ENCODE assay signal across 1 cellular context in the genomic region with DNA sequence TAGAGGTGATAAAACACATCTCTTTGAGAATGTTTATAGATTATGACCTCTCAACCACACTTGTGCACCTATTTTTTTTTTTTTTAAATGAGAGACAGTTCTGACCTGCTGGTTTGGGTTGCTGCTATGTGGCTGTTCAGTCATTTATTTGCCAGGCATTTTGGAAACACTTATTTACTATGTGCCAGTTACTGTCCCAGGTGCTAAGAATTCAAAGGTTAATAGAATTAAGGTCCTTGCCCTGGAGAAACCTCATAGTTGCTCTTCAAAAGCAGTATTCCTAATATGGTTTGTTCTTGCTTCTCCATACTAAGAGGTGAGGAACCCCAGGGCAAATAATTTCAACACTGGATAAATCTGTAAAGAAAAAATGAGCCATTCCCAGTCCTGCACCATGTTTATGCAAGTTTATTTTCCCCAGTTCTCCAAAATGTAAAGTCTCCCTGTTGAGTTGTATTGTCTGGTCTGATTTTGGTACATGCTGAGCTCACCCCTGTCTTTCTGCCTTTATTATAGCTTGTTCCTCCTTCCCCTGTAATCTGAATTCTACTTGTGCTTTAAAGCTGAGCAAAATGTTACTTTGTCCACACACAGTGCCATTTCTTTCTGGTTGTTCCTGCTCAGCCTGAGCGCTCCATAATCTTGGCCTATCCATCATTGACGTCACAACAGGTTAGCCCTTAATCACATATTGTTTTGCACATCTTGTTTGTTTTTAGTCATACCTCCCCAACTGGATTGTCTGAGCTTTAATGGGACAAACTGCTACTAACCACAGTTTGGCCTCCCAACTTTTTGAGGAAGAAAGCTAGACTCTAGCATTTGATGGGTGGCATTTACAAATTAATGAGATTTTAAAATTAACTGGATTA.
TF ChIP-seq lines count a peak whose summit lies in the region.

No MANE protein-coding gene starts in this region.

TF ChIP-seq in Ishikawa, 13 proteins besides CTCF, POLR2A, EP300 and RAD21 (continued from another document):
- TF ChIP-seq, protein P1, sequence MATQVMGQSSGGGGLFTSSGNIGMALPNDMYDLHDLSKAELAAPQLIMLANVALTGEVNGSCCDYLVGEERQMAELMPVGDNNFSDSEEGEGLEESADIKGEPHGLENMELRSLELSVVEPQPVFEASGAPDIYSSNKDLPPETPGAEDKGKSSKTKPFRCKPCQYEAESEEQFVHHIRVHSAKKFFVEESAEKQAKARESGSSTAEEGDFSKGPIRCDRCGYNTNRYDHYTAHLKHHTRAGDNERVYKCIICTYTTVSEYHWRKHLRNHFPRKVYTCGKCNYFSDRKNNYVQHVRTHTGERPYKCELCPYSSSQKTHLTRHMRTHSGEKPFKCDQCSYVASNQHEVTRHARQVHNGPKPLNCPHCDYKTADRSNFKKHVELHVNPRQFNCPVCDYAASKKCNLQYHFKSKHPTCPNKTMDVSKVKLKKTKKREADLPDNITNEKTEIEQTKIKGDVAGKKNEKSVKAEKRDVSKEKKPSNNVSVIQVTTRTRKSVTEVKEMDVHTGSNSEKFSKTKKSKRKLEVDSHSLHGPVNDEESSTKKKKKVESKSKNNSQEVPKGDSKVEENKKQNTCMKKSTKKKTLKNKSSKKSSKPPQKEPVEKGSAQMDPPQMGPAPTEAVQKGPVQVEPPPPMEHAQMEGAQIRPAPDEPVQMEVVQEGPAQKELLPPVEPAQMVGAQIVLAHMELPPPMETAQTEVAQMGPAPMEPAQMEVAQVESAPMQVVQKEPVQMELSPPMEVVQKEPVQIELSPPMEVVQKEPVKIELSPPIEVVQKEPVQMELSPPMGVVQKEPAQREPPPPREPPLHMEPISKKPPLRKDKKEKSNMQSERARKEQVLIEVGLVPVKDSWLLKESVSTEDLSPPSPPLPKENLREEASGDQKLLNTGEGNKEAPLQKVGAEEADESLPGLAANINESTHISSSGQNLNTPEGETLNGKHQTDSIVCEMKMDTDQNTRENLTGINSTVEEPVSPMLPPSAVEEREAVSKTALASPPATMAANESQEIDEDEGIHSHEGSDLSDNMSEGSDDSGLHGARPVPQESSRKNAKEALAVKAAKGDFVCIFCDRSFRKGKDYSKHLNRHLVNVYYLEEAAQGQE (IDR thresholded peaks at IDR 0.05; ENCODE audit: low read depth) = peak; percentile 34; the same call in 1 of the 2 replicates
